11 cellular contexts compared by ENCODE assay signal in genomic region chr4:185774076-185774731, GRCh38. TPM values are rescaled to one million over a fixed set of nuclear protein-coding genes. Genes with fewer than 3 reads are reported as not detected.
A peak's percentile ranks its signal among the peaks of the same experiment; 100 is the strongest.
DNase-seq lines count a peak whose midpoint lies in the region; TF ChIP-seq lines count a peak whose summit lies in the region.
"Had no signal": no experiment of that assay in that cellular context is flagged by ENCODE, and none has a peak within 500 bp of the region (broad histone marks: within the 10 kb centered on the region; RNA-seq: fewer than 3 reads in every experiment).

No MANE protein-coding gene starts in this region.

- H3K27ac Mint-ChIP-seq in type B pancreatic cell (no peak overlapping the region), progenitor cell of endocrine pancreas (no peak overlapping the region)
- H3K27ac Mint-ChIP-seq: activated naive CD4-positive, alpha-beta T cell treated with anti-CD3 and anti-CD28 coated beads, Interleukin-2, amount 10 ng/mL, durations not matched to agents 7 days and 5 days had no signal

- peak overlapping the region; percentile 72 for H3K27ac ChIP-seq in SJSA1
- H3K27ac ChIP-seq in esophagus squamous epithelium, result peak overlapping the region; percentile 22 to 78 (median 72)
- peak overlapping the region; percentile 38 to 40 for H3K27ac ChIP-seq in mucosa of rectum (ENCODE audit: low read depth in 2 of 2, low read length in 2 of 2)

- H3K27me3 ChIP-seq in SJSA1 (replicated peaks) (no peaks in the 10 kb centered on the region), esophagus squamous epithelium (no peaks in the 10 kb centered on the region), mucosa of rectum (ENCODE audit: control insufficient read depth in 2 of 2, insufficient read depth in 2 of 2, low read length in 2 of 2) (no peaks in the 10 kb centered on the region)

- H3K36me3 ChIP-seq in SJSA1 (no peaks in the 10 kb centered on the region), esophagus squamous epithelium (no peaks in the 10 kb centered on the region), mucosa of rectum (ENCODE audit: control insufficient read depth in 2 of 2, insufficient read depth in 2 of 2, low read length in 2 of 2) (no peaks in the 10 kb centered on the region)

- 61 to 83% methylated on average over 8 of the region's 8 CpGs for WGBS in esophagus squamous epithelium, 2 donors

- DNase-seq in SJSA1 (ENCODE audit: low read depth in 1 of 2, low spot score in 2 of 2), result peak in 1 of 2 experiments; percentile 33
- DNase-seq in esophagus squamous epithelium (lab: John Stamatoyannopoulos, UW), result no peak
- no peak for DNase-seq in type B pancreatic cell (ENCODE audit: extremely low spot score, unreplicated experiment)
- no peak for DNase-seq in occipital lobe (lab: John Stamatoyannopoulos, UW)
- no peak for DNase-seq in progenitor cell of endocrine pancreas (ENCODE audit: low spot score, unreplicated experiment)
- no peak for DNase-seq in activated T-cell treated with anti-CD3 and anti-CD28 coated beads for 4 hours
- DNase-seq in NCI-H1417 (lab: John Stamatoyannopoulos, UW), result no peak
- DNase-seq: activated naive CD4-positive, alpha-beta T cell treated with anti-CD3 and anti-CD28 coated beads, Interleukin-2, amount 10 ng/mL, durations not matched to agents 7 days and 5 days; NCI-H69; stimulated activated naive CD8-positive, alpha-beta T cell treated with anti-CD3 and anti-CD28 coated beads, Interleukin-15, Interleukin-2, amounts not matched to agents 100 U/mL and 50 U/mL, for 24 hours had no signal

- H3K36me3 Mint-ChIP-seq in type B pancreatic cell (peaks cover 4% of the 10 kb centered on the region), progenitor cell of endocrine pancreas (ENCODE audit: insufficient read depth) (peaks cover 12% of the 10 kb centered on the region)
- H3K36me3 Mint-ChIP-seq: activated naive CD4-positive, alpha-beta T cell treated with anti-CD3 and anti-CD28 coated beads, Interleukin-2, amount 10 ng/mL, durations not matched to agents 7 days and 5 days had no signal

- intact Hi-C loops in esophagus squamous epithelium (cut with DNase I), result no loop called here

- no peaks in the 10 kb centered on the region for H3K27me3 Mint-ChIP-seq in type B pancreatic cell
- no peaks in the 10 kb centered on the region for H3K27me3 Mint-ChIP-seq in progenitor cell of endocrine pancreas

- H3K9me3 Mint-ChIP-seq in type B pancreatic cell (no peaks in the 10 kb centered on the region), progenitor cell of endocrine pancreas (ENCODE audit: low read depth) (no peaks in the 10 kb centered on the region)
- H3K9me3 Mint-ChIP-seq: activated naive CD4-positive, alpha-beta T cell treated with anti-CD3 and anti-CD28 coated beads, Interleukin-2, amount 10 ng/mL, durations not matched to agents 7 days and 5 days had no signal

- no peak for TF ChIP-seq POLR2A in esophagus squamous epithelium (IDR thresholded peaks at IDR 0.05)

- TF ChIP-seq CTCF in esophagus squamous epithelium (IDR thresholded peaks at IDR 0.05) (no peak), type B pancreatic cell (conservative IDR thresholded peaks at IDR 0.05) (no peak), progenitor cell of endocrine pancreas (IDR thresholded peaks at IDR 0.05; ENCODE audit: unreplicated experiment) (no peak)

- H3K4me1 ChIP-seq in SJSA1 (replicated peaks), result peaks cover 30% of the 10 kb centered on the region
- H3K4me1 ChIP-seq in esophagus squamous epithelium, result peaks cover 0 to 13% (median 0%) of the 10 kb centered on the region in 3 donors
- peaks cover 0 to 2% of the 10 kb centered on the region in 2 donors for H3K4me1 ChIP-seq in mucosa of rectum (ENCODE audit: control insufficient read depth in 2 of 2, insufficient read depth in 2 of 2, low read length in 2 of 2)

- H3K4me3 Mint-ChIP-seq in type B pancreatic cell, result peak overlapping the region; percentile 47
- H3K4me3 Mint-ChIP-seq in progenitor cell of endocrine pancreas (ENCODE audit: low read depth), result no peak overlapping the region
- H3K4me3 Mint-ChIP-seq: activated naive CD4-positive, alpha-beta T cell treated with anti-CD3 and anti-CD28 coated beads, Interleukin-2, amount 10 ng/mL, durations not matched to agents 7 days and 5 days had no signal

- H3K4me1 Mint-ChIP-seq in type B pancreatic cell (ENCODE audit: unreplicated experiment), result peaks cover 38% of the 10 kb centered on the region
- peaks cover 27% of the 10 kb centered on the region for H3K4me1 Mint-ChIP-seq in progenitor cell of endocrine pancreas (ENCODE audit: low read depth)
- H3K4me1 Mint-ChIP-seq: activated naive CD4-positive, alpha-beta T cell treated with anti-CD3 and anti-CD28 coated beads, Interleukin-2, amount 10 ng/mL, durations not matched to agents 7 days and 5 days had no signal

- H3K4me3 ChIP-seq in SJSA1 (peak overlapping the region; percentile 30), esophagus squamous epithelium (peak overlapping the region in 3 of 4 donors; percentile 24 to 53 (median 24)), mucosa of rectum (ENCODE audit: low read length in 2 of 2) (peak overlapping the region; percentile 40 to 56)

- H3K9me3 ChIP-seq in SJSA1 (replicated peaks) (no peaks in the 10 kb centered on the region), esophagus squamous epithelium (no peaks in the 10 kb centered on the region), mucosa of rectum (ENCODE audit: control insufficient read depth in 2 of 2, low read length in 2 of 2) (no peaks in the 10 kb centered on the region)

- H3K9ac ChIP-seq in mucosa of rectum (ENCODE audit: low read depth in 1 of 2, low read length in 2 of 2), result peak overlapping the region; percentile 26 to 27

RNA-seq across cellular contexts. Expression of gene SORBS2, which starts 37.8 kb away (rescaled TPM):
- 9.0 and 17.4 TPM in 2 replicates for total RNA-seq in SJSA1 (2014; rRNA removed; shearing (Covaris generic))
- 100 to 1,000 TPM in 1 of 4 donors, 10 to 100 TPM in 3; 33.4 to 286 (median 47.6) TPM for total RNA-seq in esophagus squamous epithelium
- 22.6 and 43.2 TPM in 2 replicates for total RNA-seq in type B pancreatic cell (ENCODE audit: low replicate concordance)
- total RNA-seq in occipital lobe, result 66.8 TPM
- 92.6 and 94.2 TPM in 2 replicates for total RNA-seq in progenitor cell of endocrine pancreas
